Comparison of ENCODE assay signal across 1 cellular context in the genomic region with DNA sequence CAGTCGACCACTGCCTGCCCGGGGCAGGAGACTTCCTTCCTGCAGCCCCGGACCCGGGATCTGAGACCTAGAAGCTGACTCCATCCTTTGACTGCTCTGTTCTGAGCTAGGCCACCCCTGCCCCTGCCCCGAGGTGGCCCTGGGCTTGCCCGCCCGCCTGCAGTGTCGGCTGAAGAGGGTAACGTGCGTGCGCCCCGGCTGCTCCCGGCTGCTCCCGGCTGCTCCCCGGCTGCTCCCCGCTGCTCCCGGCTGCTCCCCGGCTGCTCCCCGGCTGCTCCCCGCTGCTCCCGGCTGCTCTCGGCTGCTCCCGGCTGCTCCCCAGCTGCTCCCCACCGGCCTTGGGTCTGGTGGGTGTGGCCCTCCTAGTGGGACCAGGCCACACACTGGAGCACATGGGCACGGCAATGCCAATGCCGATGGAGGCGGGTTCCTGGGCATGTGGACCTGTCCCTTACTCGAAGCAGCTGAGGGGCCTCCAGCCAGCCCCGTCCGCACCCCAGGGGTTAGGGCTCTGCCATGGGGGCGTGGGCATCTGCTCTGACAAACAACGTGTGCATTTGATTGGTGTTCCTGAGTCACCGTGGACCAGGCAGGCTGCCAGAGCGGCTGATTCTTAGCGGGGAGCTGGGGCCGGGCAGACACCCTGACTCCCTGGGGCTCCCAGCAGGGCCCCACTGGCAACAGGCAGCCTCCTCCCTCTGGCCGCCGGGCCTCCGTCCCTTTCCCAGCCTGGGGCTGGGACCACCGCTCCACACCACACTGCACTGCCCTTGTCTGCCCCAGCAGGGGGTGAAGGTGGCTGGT.
TF ChIP-seq lines count a peak whose summit lies in the region.

No MANE protein-coding gene starts in this region.

TF ChIP-seq in HepG2, 621 proteins besides CTCF, POLR2A, EP300 and RAD21 (continued from another document and continues in another):
- TF ChIP-seq, protein P1, sequence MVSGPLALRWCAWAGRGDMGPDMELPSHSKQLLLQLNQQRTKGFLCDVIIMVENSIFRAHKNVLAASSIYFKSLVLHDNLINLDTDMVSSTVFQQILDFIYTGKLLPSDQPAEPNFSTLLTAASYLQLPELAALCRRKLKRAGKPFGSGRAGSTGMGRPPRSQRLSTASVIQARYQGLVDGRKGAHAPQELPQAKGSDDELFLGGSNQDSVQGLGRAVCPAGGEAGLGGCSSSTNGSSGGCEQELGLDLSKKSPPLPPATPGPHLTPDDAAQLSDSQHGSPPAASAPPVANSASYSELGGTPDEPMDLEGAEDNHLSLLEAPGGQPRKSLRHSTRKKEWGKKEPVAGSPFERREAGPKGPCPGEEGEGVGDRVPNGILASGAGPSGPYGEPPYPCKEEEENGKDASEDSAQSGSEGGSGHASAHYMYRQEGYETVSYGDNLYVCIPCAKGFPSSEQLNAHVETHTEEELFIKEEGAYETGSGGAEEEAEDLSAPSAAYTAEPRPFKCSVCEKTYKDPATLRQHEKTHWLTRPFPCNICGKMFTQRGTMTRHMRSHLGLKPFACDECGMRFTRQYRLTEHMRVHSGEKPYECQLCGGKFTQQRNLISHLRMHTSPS (CRISPR knock-in tag; IDR thresholded peaks at IDR 0.05; ENCODE audit: low read depth), result peak; percentile 88
- TF ChIP-seq ZNF891 (CRISPR knock-in tag; IDR thresholded peaks at IDR 0.05) (peak; percentile 31; the same call in 1 of the 2 replicates), SOX13 (IDR thresholded peaks at IDR 0.05) (no peak; the same call in 1 of the 2 replicates), SOX13 (CRISPR knock-in tag; conservative IDR thresholded peaks at IDR 0.05 in 1 of 2, IDR thresholded peaks at IDR 0.05 in 1 of 2) (no peak; a peak in 1 of 4 replicates), ZNF619 (CRISPR knock-in tag; IDR thresholded peaks at IDR 0.05) (0 out of 2 replicates have a peak, but pooled peaks have one; percentile 5), ZNF615 (CRISPR knock-in tag; IDR thresholded peaks at IDR 0.05; ENCODE audit: borderline replicate concordance) (no peak), ZFYVE20 (CRISPR knock-in tag; IDR thresholded peaks at IDR 0.05; ENCODE audit: borderline replicate concordance, low read depth) (no peak), ZNF33A (CRISPR knock-in tag; IDR thresholded peaks at IDR 0.05; ENCODE audit: borderline replicate concordance) (0 out of 2 replicates have a peak, but pooled peaks have one; percentile 32), NCOA5 (CRISPR knock-in tag; IDR thresholded peaks at IDR 0.05) (no peak), CBX1 (IDR thresholded peaks at IDR 0.05; ENCODE audit: low read depth) (no peak), ZNF30 (CRISPR knock-in tag; IDR thresholded peaks at IDR 0.05) (no peak), THYN1 (CRISPR knock-in tag; IDR thresholded peaks at IDR 0.05; ENCODE audit: borderline replicate concordance, low read depth) (no peak), TEAD3 (CRISPR knock-in tag; optimal IDR thresholded peaks at IDR 0.05; ENCODE audit: borderline replicate concordance) (peak; percentile 16), CBX2 (IDR thresholded peaks at IDR 0.05; ENCODE audit: low read depth, low read length) (no peak), CBX2 (CRISPR knock-in tag; IDR thresholded peaks at IDR 0.05; ENCODE audit: low read depth) (0 out of 2 replicates have a peak, but pooled peaks have one; percentile 48), ZNF749 (CRISPR knock-in tag; IDR thresholded peaks at IDR 0.05; ENCODE audit: borderline replicate concordance) (no peak), ZNF343 (CRISPR knock-in tag; IDR thresholded peaks at IDR 0.05) (peak; percentile 18; the same call in 1 of the 2 replicates), ZNF713 (CRISPR knock-in tag; IDR thresholded peaks at IDR 0.05) (no peak), MATR3 (CRISPR knock-in tag; IDR thresholded peaks at IDR 0.05) (no peak), ZNF292 (CRISPR knock-in tag; IDR thresholded peaks at IDR 0.05; ENCODE audit: borderline replicate concordance, low read depth) (peak; percentile 57), ZNF782 (CRISPR knock-in tag; IDR thresholded peaks at IDR 0.05; ENCODE audit: borderline replicate concordance) (no peak; the same call in 1 of the 2 replicates), TOE1 (CRISPR knock-in tag; IDR thresholded peaks at IDR 0.05) (no peak; the same call in 1 of the 2 replicates), ZNF274 (CRISPR knock-in tag; IDR thresholded peaks at IDR 0.05) (no peak), ZNF337 (CRISPR knock-in tag; IDR thresholded peaks at IDR 0.05; ENCODE audit: borderline replicate concordance, low read depth) (0 out of 2 replicates have a peak, but pooled peaks have one; percentile 55), U2AF2 (IDR thresholded peaks at IDR 0.05; ENCODE audit: low read depth, low read length) (no peak)
- TF ChIP-seq, protein P2, sequence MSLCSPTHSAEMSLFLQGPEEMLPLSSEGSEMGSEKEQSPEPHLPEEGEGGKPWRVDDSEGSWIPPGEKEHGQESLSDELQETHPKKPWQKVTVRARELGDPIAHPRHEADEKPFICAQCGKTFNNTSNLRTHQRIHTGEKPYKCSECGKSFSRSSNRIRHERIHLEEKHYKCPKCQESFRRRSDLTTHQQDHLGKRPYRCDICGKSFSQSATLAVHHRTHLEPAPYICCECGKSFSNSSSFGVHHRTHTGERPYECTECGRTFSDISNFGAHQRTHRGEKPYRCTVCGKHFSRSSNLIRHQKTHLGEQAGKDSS (CRISPR knock-in tag; IDR thresholded peaks at IDR 0.05; ENCODE audit: borderline replicate concordance, low read depth), result no peak; the same call in 1 of the 2 replicates
- TF ChIP-seq, protein P3, sequence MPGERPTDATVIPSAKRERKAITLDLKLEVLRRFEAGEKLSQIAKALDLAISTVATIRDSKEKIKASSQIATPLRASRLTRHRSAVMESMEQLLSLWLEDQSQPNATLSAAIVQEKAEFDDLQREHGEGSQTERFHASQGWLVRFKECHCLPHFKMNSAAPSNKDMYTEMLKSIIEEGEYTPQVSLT (CRISPR knock-in tag; IDR thresholded peaks at IDR 0.05; ENCODE audit: borderline replicate concordance, low read depth), result no peak
- TF ChIP-seq, protein P4, sequence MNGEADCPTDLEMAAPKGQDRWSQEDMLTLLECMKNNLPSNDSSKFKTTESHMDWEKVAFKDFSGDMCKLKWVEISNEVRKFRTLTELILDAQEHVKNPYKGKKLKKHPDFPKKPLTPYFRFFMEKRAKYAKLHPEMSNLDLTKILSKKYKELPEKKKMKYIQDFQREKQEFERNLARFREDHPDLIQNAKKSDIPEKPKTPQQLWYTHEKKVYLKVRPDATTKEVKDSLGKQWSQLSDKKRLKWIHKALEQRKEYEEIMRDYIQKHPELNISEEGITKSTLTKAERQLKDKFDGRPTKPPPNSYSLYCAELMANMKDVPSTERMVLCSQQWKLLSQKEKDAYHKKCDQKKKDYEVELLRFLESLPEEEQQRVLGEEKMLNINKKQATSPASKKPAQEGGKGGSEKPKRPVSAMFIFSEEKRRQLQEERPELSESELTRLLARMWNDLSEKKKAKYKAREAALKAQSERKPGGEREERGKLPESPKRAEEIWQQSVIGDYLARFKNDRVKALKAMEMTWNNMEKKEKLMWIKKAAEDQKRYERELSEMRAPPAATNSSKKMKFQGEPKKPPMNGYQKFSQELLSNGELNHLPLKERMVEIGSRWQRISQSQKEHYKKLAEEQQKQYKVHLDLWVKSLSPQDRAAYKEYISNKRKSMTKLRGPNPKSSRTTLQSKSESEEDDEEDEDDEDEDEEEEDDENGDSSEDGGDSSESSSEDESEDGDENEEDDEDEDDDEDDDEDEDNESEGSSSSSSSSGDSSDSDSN (CRISPR knock-in tag; IDR thresholded peaks at IDR 0.05), result no peak; the same call in 1 of the 2 replicates
- TF ChIP-seq, protein P5, sequence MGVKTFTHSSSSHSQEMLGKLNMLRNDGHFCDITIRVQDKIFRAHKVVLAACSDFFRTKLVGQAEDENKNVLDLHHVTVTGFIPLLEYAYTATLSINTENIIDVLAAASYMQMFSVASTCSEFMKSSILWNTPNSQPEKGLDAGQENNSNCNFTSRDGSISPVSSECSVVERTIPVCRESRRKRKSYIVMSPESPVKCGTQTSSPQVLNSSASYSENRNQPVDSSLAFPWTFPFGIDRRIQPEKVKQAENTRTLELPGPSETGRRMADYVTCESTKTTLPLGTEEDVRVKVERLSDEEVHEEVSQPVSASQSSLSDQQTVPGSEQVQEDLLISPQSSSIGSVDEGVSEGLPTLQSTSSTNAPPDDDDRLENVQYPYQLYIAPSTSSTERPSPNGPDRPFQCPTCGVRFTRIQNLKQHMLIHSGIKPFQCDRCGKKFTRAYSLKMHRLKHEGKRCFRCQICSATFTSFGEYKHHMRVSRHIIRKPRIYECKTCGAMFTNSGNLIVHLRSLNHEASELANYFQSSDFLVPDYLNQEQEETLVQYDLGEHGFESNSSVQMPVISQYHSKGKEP (CRISPR knock-in tag; IDR thresholded peaks at IDR 0.05), result no peak
- TF ChIP-seq, protein P6, sequence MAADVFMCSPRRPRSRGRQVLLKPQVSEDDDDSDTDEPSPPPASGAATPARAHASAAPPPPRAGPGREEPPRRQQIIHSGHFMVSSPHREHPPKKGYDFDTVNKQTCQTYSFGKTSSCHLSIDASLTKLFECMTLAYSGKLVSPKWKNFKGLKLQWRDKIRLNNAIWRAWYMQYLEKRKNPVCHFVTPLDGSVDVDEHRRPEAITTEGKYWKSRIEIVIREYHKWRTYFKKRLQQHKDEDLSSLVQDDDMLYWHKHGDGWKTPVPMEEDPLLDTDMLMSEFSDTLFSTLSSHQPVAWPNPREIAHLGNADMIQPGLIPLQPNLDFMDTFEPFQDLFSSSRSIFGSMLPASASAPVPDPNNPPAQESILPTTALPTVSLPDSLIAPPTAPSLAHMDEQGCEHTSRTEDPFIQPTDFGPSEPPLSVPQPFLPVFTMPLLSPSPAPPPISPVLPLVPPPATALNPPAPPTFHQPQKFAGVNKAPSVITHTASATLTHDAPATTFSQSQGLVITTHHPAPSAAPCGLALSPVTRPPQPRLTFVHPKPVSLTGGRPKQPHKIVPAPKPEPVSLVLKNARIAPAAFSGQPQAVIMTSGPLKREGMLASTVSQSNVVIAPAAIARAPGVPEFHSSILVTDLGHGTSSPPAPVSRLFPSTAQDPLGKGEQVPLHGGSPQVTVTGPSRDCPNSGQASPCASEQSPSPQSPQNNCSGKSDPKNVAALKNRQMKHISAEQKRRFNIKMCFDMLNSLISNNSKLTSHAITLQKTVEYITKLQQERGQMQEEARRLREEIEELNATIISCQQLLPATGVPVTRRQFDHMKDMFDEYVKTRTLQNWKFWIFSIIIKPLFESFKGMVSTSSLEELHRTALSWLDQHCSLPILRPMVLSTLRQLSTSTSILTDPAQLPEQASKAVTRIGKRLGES (CRISPR knock-in tag; IDR thresholded peaks at IDR 0.05; ENCODE audit: borderline replicate concordance), result peak; percentile 29; the same call in 1 of the 2 replicates
- TF ChIP-seq, protein P7, sequence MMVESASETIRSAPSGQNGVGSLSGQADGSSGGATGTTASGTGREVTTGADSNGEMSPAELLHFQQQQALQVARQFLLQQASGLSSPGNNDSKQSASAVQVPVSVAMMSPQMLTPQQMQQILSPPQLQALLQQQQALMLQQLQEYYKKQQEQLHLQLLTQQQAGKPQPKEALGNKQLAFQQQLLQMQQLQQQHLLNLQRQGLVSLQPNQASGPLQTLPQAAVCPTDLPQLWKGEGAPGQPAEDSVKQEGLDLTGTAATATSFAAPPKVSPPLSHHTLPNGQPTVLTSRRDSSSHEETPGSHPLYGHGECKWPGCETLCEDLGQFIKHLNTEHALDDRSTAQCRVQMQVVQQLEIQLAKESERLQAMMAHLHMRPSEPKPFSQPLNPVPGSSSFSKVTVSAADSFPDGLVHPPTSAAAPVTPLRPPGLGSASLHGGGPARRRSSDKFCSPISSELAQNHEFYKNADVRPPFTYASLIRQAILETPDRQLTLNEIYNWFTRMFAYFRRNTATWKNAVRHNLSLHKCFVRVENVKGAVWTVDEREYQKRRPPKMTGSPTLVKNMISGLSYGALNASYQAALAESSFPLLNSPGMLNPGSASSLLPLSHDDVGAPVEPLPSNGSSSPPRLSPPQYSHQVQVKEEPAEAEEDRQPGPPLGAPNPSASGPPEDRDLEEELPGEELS (CRISPR knock-in tag; IDR thresholded peaks at IDR 0.05), result no peak; the same call in 1 of the 2 replicates
- TF ChIP-seq, protein P8, sequence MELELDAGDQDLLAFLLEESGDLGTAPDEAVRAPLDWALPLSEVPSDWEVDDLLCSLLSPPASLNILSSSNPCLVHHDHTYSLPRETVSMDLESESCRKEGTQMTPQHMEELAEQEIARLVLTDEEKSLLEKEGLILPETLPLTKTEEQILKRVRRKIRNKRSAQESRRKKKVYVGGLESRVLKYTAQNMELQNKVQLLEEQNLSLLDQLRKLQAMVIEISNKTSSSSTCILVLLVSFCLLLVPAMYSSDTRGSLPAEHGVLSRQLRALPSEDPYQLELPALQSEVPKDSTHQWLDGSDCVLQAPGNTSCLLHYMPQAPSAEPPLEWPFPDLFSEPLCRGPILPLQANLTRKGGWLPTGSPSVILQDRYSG (CRISPR knock-in tag; IDR thresholded peaks at IDR 0.05), result no peak
- TF ChIP-seq, protein P9, sequence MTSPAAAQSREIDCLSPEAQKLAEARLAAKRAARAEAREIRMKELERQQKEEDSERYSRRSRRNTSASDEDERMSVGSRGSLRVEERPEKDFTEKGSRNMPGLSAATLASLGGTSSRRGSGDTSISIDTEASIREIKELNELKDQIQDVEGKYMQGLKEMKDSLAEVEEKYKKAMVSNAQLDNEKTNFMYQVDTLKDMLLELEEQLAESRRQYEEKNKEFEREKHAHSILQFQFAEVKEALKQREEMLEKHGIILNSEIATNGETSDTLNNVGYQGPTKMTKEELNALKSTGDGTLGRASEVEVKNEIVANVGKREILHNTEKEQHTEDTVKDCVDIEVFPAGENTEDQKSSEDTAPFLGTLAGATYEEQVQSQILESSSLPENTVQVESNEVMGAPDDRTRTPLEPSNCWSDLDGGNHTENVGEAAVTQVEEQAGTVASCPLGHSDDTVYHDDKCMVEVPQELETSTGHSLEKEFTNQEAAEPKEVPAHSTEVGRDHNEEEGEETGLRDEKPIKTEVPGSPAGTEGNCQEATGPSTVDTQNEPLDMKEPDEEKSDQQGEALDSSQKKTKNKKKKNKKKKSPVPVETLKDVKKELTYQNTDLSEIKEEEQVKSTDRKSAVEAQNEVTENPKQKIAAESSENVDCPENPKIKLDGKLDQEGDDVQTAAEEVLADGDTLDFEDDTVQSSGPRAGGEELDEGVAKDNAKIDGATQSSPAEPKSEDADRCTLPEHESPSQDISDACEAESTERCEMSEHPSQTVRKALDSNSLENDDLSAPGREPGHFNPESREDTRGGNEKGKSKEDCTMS (CRISPR knock-in tag; conservative IDR thresholded peaks at IDR 0.05), result no peak
- TF ChIP-seq, protein P10, sequence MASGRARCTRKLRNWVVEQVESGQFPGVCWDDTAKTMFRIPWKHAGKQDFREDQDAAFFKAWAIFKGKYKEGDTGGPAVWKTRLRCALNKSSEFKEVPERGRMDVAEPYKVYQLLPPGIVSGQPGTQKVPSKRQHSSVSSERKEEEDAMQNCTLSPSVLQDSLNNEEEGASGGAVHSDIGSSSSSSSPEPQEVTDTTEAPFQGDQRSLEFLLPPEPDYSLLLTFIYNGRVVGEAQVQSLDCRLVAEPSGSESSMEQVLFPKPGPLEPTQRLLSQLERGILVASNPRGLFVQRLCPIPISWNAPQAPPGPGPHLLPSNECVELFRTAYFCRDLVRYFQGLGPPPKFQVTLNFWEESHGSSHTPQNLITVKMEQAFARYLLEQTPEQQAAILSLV (CRISPR knock-in tag; IDR thresholded peaks at IDR 0.05; ENCODE audit: borderline replicate concordance), result no peak
- TF ChIP-seq, protein P11, sequence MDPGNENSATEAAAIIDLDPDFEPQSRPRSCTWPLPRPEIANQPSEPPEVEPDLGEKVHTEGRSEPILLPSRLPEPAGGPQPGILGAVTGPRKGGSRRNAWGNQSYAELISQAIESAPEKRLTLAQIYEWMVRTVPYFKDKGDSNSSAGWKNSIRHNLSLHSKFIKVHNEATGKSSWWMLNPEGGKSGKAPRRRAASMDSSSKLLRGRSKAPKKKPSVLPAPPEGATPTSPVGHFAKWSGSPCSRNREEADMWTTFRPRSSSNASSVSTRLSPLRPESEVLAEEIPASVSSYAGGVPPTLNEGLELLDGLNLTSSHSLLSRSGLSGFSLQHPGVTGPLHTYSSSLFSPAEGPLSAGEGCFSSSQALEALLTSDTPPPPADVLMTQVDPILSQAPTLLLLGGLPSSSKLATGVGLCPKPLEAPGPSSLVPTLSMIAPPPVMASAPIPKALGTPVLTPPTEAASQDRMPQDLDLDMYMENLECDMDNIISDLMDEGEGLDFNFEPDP (CRISPR knock-in tag; conservative IDR thresholded peaks at IDR 0.05), result no peak
